In genomic region chrX:153972368-153973126, GRCh38 we compare ENCODE assay signal across 8 cellular contexts. TPM values are rescaled to one million over a fixed set of nuclear protein-coding genes. Genes with fewer than 3 reads are reported as not detected.
A peak's percentile ranks its signal among the peaks of the same experiment; 100 is the strongest.
DNase-seq lines count a peak whose midpoint lies in the region; ATAC-seq and TF ChIP-seq lines count a peak whose summit lies in the region.

Gene TMEM187 (plus strand): TSS chrX:153972754. CDS start chrX:153982063, 9,309 bp downstream.

- H3K36me3 Mint-ChIP-seq in activated naive CD8-positive, alpha-beta T cell: no peaks in the 10 kb centered on the region
- H3K36me3 Mint-ChIP-seq in glutamatergic neuron (ENCODE audit: unreplicated experiment): no peaks in the 10 kb centered on the region
- H3K36me3 Mint-ChIP-seq in osteocyte (ENCODE audit: unreplicated experiment): no peaks in the 10 kb centered on the region

- no peaks in the 10 kb centered on the region for H3K9me3 ChIP-seq in thoracic aorta

- ATAC-seq in HG02678 (IDR thresholded peaks at IDR 0.05; ENCODE audit: unreplicated experiment): peak; percentile 54
- peak; percentile 37 for ATAC-seq in SK-N-SH treated with all-trans-retinoic acid at 6 μM for 48 hours
- ATAC-seq in thoracic aorta (ENCODE audit: insufficient number of reproducible peaks, low FRiP score, low read depth): peak; percentile 48

- peak within 1 kb of the TSS; percentile 100 for H3K4me3 Mint-ChIP-seq in activated naive CD8-positive, alpha-beta T cell
- H3K4me3 Mint-ChIP-seq in glutamatergic neuron (ENCODE audit: unreplicated experiment): peak within 1 kb of the TSS; percentile 100
- H3K4me3 Mint-ChIP-seq in osteocyte (ENCODE audit: unreplicated experiment): peak within 1 kb of the TSS; percentile 100

- H3K27me3 Mint-ChIP-seq in activated naive CD8-positive, alpha-beta T cell: no peaks in the 10 kb centered on the region
- H3K27me3 Mint-ChIP-seq in glutamatergic neuron (ENCODE audit: unreplicated experiment) (peaks cover 7% of the 10 kb centered on the region), osteocyte (ENCODE audit: unreplicated experiment) (no peaks in the 10 kb centered on the region)

- TF ChIP-seq CTCF in GM12864 (IDR thresholded peaks at IDR 0.05; ENCODE audit: low read depth, low read length, missing control alignments) (no peak), glutamatergic neuron (IDR thresholded peaks at IDR 0.05; ENCODE audit: partially characterized antibody, unreplicated experiment) (no peak), osteocyte (IDR thresholded peaks at IDR 0.05) (no peak), thoracic aorta (IDR thresholded peaks at IDR 0.05) (no peak)

- H3K27ac ChIP-seq in thoracic aorta: peak within 1 kb of the TSS; percentile 96 to 98

- DNase-seq in GM12864 (ENCODE audit: low read depth): peak; percentile 78
- DNase-seq in NCI-H1105 (lab: John Stamatoyannopoulos, UW): peak; percentile 98
- DNase-seq in glutamatergic neuron: peak; percentile 87
- DNase-seq in osteocyte (ENCODE audit: extremely low spot score, unreplicated experiment): peak; percentile 98
- DNase-seq in thoracic aorta (ENCODE audit: low spot score): peak; percentile 28

- H3K4me1 ChIP-seq in thoracic aorta (ENCODE audit: control insufficient read depth in 1 of 2, low read depth in 2 of 2): peaks cover 10 to 31% of the 10 kb centered on the region in 2 donors

- peak within 1 kb of the TSS; percentile 100 for H3K27ac Mint-ChIP-seq in activated naive CD8-positive, alpha-beta T cell
- H3K27ac Mint-ChIP-seq in glutamatergic neuron (ENCODE audit: unreplicated experiment): peak within 1 kb of the TSS; percentile 100
- peak within 1 kb of the TSS; percentile 100 for H3K27ac Mint-ChIP-seq in osteocyte (ENCODE audit: unreplicated experiment)

- H3K9me3 Mint-ChIP-seq in activated naive CD8-positive, alpha-beta T cell (ENCODE audit: low read depth): no peaks in the 10 kb centered on the region
- H3K9me3 Mint-ChIP-seq in glutamatergic neuron (ENCODE audit: unreplicated experiment) (peaks cover 7% of the 10 kb centered on the region), osteocyte (ENCODE audit: unreplicated experiment) (no peaks in the 10 kb centered on the region)

- H3K4me1 Mint-ChIP-seq in activated naive CD8-positive, alpha-beta T cell (ENCODE audit: low read depth): peaks cover 32% of the 10 kb centered on the region
- H3K4me1 Mint-ChIP-seq in glutamatergic neuron (ENCODE audit: low read depth, unreplicated experiment) (peaks cover 7% of the 10 kb centered on the region), osteocyte (ENCODE audit: unreplicated experiment) (peaks cover 45% of the 10 kb centered on the region)

- H3K4me3 ChIP-seq in GM12864 (ENCODE audit: low read depth, low read length) (peak within 1 kb of the TSS; percentile 97), thoracic aorta (peak within 1 kb of the TSS; percentile 87)

- H3K36me3 ChIP-seq in thoracic aorta: no peaks in the 10 kb centered on the region

- no peaks in the 10 kb centered on the region for H3K27me3 ChIP-seq in thoracic aorta (replicated peaks; ENCODE audit: insufficient read depth)

TF ChIP-seq in SK-N-SH treated with all-trans-retinoic acid at 6 μM for 48 hours, 23 proteins besides CTCF, POLR2A, EP300 and RAD21:
- no peak for TF ChIP-seq OSR1 (CRISPR knock-in tag; IDR thresholded peaks at IDR 0.05)
- TF ChIP-seq CSRNP3 (CRISPR knock-in tag; IDR thresholded peaks at IDR 0.05): no peak
- no peak for TF ChIP-seq ISL1 (CRISPR knock-in tag; IDR thresholded peaks at IDR 0.05)
- no peak for TF ChIP-seq ZNF8 (CRISPR knock-in tag; IDR thresholded peaks at IDR 0.05)
- no peak for TF ChIP-seq PPARA (CRISPR knock-in tag; IDR thresholded peaks at IDR 0.05; ENCODE audit: borderline replicate concordance)
- TF ChIP-seq CREB5 (CRISPR knock-in tag; IDR thresholded peaks at IDR 0.05; ENCODE audit: low read depth): no peak
- no peak for TF ChIP-seq ZC3H10 (CRISPR knock-in tag; IDR thresholded peaks at IDR 0.05)
- no peak for TF ChIP-seq ESRRG (CRISPR knock-in tag; IDR thresholded peaks at IDR 0.05)
- TF ChIP-seq TSHZ2 (CRISPR knock-in tag; IDR thresholded peaks at IDR 0.05): no peak
- no peak for TF ChIP-seq CSDC2 (CRISPR knock-in tag; IDR thresholded peaks at IDR 0.05)
- no peak for TF ChIP-seq GLIS3 (CRISPR knock-in tag; IDR thresholded peaks at IDR 0.05)

RNA-seq across cellular contexts. Expression of gene TMEM187, which starts in this region (rescaled TPM):
- total RNA-seq in glutamatergic neuron (ENCODE audit: unreplicated experiment) (6.7 TPM), osteocyte (19.2 and 19.3 TPM in 2 replicates), thoracic aorta (10 to 100 TPM in 1 of 2 donors, under 1 TPM in 1; 0.78 to 23.4 TPM)

Comparison
In these comparisons a context has a peak if more than half of its experiments do, and no peak if none do; other contexts are left out.
1. Peak in every context shown above with its lines: DNase-seq, ATAC-seq, H3K4me3 ChIP-seq and H3K27ac ChIP-seq.
2. DNase-seq: peak in every context shown above with its lines; median percentile 98 in NCI-H1105; 98 in osteocyte; 87 in glutamatergic neuron; 78 in GM12864; 28 in thoracic aorta.